In the genomic region with DNA sequence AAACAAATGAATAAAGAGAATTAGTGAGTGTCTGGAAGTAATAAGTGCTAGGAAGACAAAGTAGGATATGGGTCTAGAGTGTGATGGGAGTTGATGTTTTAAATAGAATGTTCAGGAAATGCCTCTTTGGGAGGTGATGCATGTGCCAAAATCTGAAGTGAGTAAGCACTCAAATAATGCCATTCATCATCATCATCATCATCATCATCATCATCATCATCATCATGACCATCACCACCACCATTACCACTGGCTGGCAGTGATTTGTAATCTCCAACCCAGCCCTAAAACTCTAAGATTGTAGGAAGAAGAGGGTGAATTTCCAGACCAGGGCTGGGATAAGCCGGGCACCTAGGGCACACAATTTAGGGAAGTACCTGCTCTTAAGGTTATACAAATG, we compare ENCODE assay signal across 42 cellular contexts. TPM values are rescaled to one million over a fixed set of nuclear protein-coding genes. Genes with fewer than 3 reads are reported as not detected.
"Had no signal": no experiment of that assay in that cellular context is flagged by ENCODE, and none has a peak within 500 bp of the region (broad histone marks: within the 10 kb centered on the region; RNA-seq: fewer than 3 reads in every experiment).

No MANE protein-coding gene starts in this region.

- H3K4me1 ChIP-seq: adrenal gland, ascending aorta, body of pancreas, breast epithelium had no signal

- H3K4me3 ChIP-seq: adrenal gland, ascending aorta, body of pancreas, breast epithelium, cardiac muscle cell had no signal

- FAIRE-seq: bronchial epithelial cell had no signal

- H3K27ac Mint-ChIP-seq: activated naive CD4-positive, alpha-beta T cell treated with anti-CD3 and anti-CD28 coated beads for 36 hours; activated naive CD4-positive, alpha-beta T cell treated with anti-CD3 and anti-CD28 coated beads, Interleukin-2, amount 10 ng/mL, durations not matched to agents 7 days and 5 days; activated naive CD4-positive, alpha-beta T cell treated with anti-CD3 and anti-CD28 coated beads, Interleukin-2, amount 50 U/mL, for 24 hours; activated naive CD4-positive, alpha-beta T cell treated with anti-CD3 and anti-CD28 coated beads, Interleukin-2, amount 50 U/mL, for 72 hours; activated naive CD8-positive, alpha-beta T cell; activated naive CD8-positive, alpha-beta T cell treated with anti-CD3 and anti-CD28 coated beads for 36 hours; activated naive CD8-positive, alpha-beta T cell treated with anti-CD3 and anti-CD28 coated beads, Interleukin-2, amount 10 ng/mL, durations not matched to agents 7 days and 5 days; activated naive CD8-positive, alpha-beta T cell treated with anti-CD3 and anti-CD28 coated beads, Interleukin-2, amount 50 U/mL, for 24 hours; activated T-cell treated with anti-CD3 and anti-CD28 coated beads, Interleukin-2, amount 50 U/mL, for 24 hours; activated T-cell treated with anti-CD3 and anti-CD28 coated beads, Interleukin-2, amount 50 U/mL, for 72 hours; activated T-helper 1 cell treated with anti-CD3 and anti-CD28 coated beads, Interleukin-12 subunit alpha, Interleukin-12 subunit beta, Interleukin-2, Interleukin-4 antibody, amounts not matched to agents 30 ng/mL and 10 ng/mL and 1 ng/mL, durations not matched to agents 14 hours and 24 hours and 36 hours; activated T-helper 17 cell treated with anti-CD3 and anti-CD28 coated beads, Interleukin-2, amount 50 U/mL, for 72 hours; activated T-helper 2 cell treated with anti-CD3 and anti-CD28 coated beads, Interferon-gamma antibody, Interleukin-2, Interleukin-4, amounts not matched to agents 10 μg/mL and 5 μg/mL and 100 μg/mL, durations not matched to agents 14 hours and 24 hours and 36 hours; brain had no signal

- H3K9me3 Mint-ChIP-seq: activated naive CD4-positive, alpha-beta T cell treated with anti-CD3 and anti-CD28 coated beads for 36 hours; activated naive CD4-positive, alpha-beta T cell treated with anti-CD3 and anti-CD28 coated beads, Interleukin-2, amount 10 ng/mL, durations not matched to agents 7 days and 5 days; activated naive CD4-positive, alpha-beta T cell treated with anti-CD3 and anti-CD28 coated beads, Interleukin-2, amount 50 U/mL, for 24 hours; activated naive CD4-positive, alpha-beta T cell treated with anti-CD3 and anti-CD28 coated beads, Interleukin-2, amount 50 U/mL, for 72 hours; activated naive CD8-positive, alpha-beta T cell treated with anti-CD3 and anti-CD28 coated beads for 36 hours; activated naive CD8-positive, alpha-beta T cell treated with anti-CD3 and anti-CD28 coated beads, Interleukin-2, amount 10 ng/mL, durations not matched to agents 7 days and 5 days; activated naive CD8-positive, alpha-beta T cell treated with anti-CD3 and anti-CD28 coated beads, Interleukin-2, amount 50 U/mL, for 24 hours; activated T-cell treated with anti-CD3 and anti-CD28 coated beads, Interleukin-2, amount 50 U/mL, for 24 hours; activated T-cell treated with anti-CD3 and anti-CD28 coated beads, Interleukin-2, amount 50 U/mL, for 4 hours; activated T-cell treated with anti-CD3 and anti-CD28 coated beads, Interleukin-2, amount 50 U/mL, for 72 hours; activated T-helper 1 cell treated with anti-CD3 and anti-CD28 coated beads, Interleukin-12 subunit alpha, Interleukin-12 subunit beta, Interleukin-2, Interleukin-4 antibody, amounts not matched to agents 30 ng/mL and 10 ng/mL and 1 ng/mL, durations not matched to agents 14 hours and 24 hours and 36 hours; activated T-helper 17 cell treated with anti-CD3 and anti-CD28 coated beads, Interleukin-2, amount 50 U/mL, for 72 hours; activated T-helper 2 cell treated with anti-CD3 and anti-CD28 coated beads, Interferon-gamma antibody, Interleukin-2, Interleukin-4, amounts not matched to agents 10 μg/mL and 5 μg/mL and 100 μg/mL, durations not matched to agents 14 hours and 24 hours and 36 hours; central memory CD8-positive, alpha-beta T cell had no signal

- H3K4me3 Mint-ChIP-seq: activated naive CD4-positive, alpha-beta T cell treated with anti-CD3 and anti-CD28 coated beads for 36 hours; activated naive CD4-positive, alpha-beta T cell treated with anti-CD3 and anti-CD28 coated beads, Interleukin-2, amount 10 ng/mL, durations not matched to agents 7 days and 5 days; activated naive CD4-positive, alpha-beta T cell treated with anti-CD3 and anti-CD28 coated beads, Interleukin-2, amount 50 U/mL, for 24 hours; activated naive CD8-positive, alpha-beta T cell; activated naive CD8-positive, alpha-beta T cell treated with anti-CD3 and anti-CD28 coated beads for 36 hours; activated naive CD8-positive, alpha-beta T cell treated with anti-CD3 and anti-CD28 coated beads, Interleukin-2, amount 10 ng/mL, durations not matched to agents 7 days and 5 days; activated naive CD8-positive, alpha-beta T cell treated with anti-CD3 and anti-CD28 coated beads, Interleukin-2, amount 50 U/mL, for 24 hours; activated T-cell treated with anti-CD3 and anti-CD28 coated beads, Interleukin-2, amount 50 U/mL, for 24 hours; activated T-cell treated with anti-CD3 and anti-CD28 coated beads, Interleukin-2, amount 50 U/mL, for 4 hours; activated T-cell treated with anti-CD3 and anti-CD28 coated beads, Interleukin-2, amount 50 U/mL, for 72 hours; activated T-helper 1 cell treated with anti-CD3 and anti-CD28 coated beads, Interleukin-12 subunit alpha, Interleukin-12 subunit beta, Interleukin-2, Interleukin-4 antibody, amounts not matched to agents 30 ng/mL and 10 ng/mL and 1 ng/mL, durations not matched to agents 14 hours and 24 hours and 36 hours; activated T-helper 17 cell treated with anti-CD3 and anti-CD28 coated beads, Interleukin-2, amount 50 U/mL, for 72 hours; brain; central memory CD8-positive, alpha-beta T cell had no signal

- DNase-seq: activated effector memory CD4-positive, alpha-beta T cell treated with anti-CD3 and anti-CD28 coated beads, Interleukin-2, amount 50 U/mL, for 16 hours; activated effector memory CD4-positive, alpha-beta T cell treated with Interleukin-2 at 50 U/mL for 16 hours; activated gamma-delta T cell; activated gamma-delta T cell treated with Interleukin-2 at 50 U/mL for 16 hours; activated naive CD4-positive, alpha-beta T cell; activated naive CD4-positive, alpha-beta T cell treated with anti-CD3 and anti-CD28 coated beads for 36 hours; activated naive CD4-positive, alpha-beta T cell treated with anti-CD3 and anti-CD28 coated beads, Interleukin-2, amount 10 ng/mL, durations not matched to agents 7 days and 5 days; activated naive CD4-positive, alpha-beta T cell treated with anti-CD3 and anti-CD28 coated beads, Interleukin-2, amount 50 U/mL, for 16 hours; activated naive CD4-positive, alpha-beta T cell treated with Interleukin-2 at 50 U/mL for 16 hours; activated naive CD8-positive, alpha-beta T cell treated with anti-CD3 and anti-CD28 coated beads for 36 hours; activated naive CD8-positive, alpha-beta T cell treated with anti-CD3 and anti-CD28 coated beads, Interleukin-2, amount 10 ng/mL, durations not matched to agents 7 days and 5 days; activated naive CD8-positive, alpha-beta T cell treated with anti-CD3 and anti-CD28 coated beads, Interleukin-2, amount 50 U/mL, for 24 hours; activated T-cell treated with anti-CD3 and anti-CD28 coated beads, Interleukin-2, amount 50 U/mL, for 1 hour; activated T-cell treated with anti-CD3 and anti-CD28 coated beads, Interleukin-2, amount 50 U/mL, for 24 hours; activated T-cell treated with anti-CD3 and anti-CD28 coated beads, Interleukin-2, amount 50 U/mL, for 4 hours; activated T-cell treated with anti-CD3 and anti-CD28 coated beads, Interleukin-2, amount 50 U/mL, for 48 hours; activated T-cell treated with anti-CD3 and anti-CD28 coated beads, Interleukin-2, amount 50 U/mL, for 72 hours; adrenal gland; amniotic stem cell; amygdala; anterior cingulate cortex; aorta; body of pancreas; brain microvascular endothelial cell; caudate nucleus; central memory CD4-positive, alpha-beta T cell; cerebellar nuclear complex had no signal

- H3K27ac ChIP-seq: adrenal gland, ascending aorta, body of pancreas, brain microvascular endothelial cell, breast epithelium, cardiac muscle cell had no signal

- H3K36me3 ChIP-seq: adrenal gland, ascending aorta, brain microvascular endothelial cell, breast epithelium, cardiac muscle cell had no signal

- H3K36me3 Mint-ChIP-seq: activated naive CD4-positive, alpha-beta T cell treated with anti-CD3 and anti-CD28 coated beads, Interleukin-2, amount 10 ng/mL, durations not matched to agents 7 days and 5 days; activated naive CD4-positive, alpha-beta T cell treated with anti-CD3 and anti-CD28 coated beads, Interleukin-2, amount 50 U/mL, for 24 hours; activated naive CD8-positive, alpha-beta T cell; activated naive CD8-positive, alpha-beta T cell treated with anti-CD3 and anti-CD28 coated beads for 36 hours; activated naive CD8-positive, alpha-beta T cell treated with anti-CD3 and anti-CD28 coated beads, Interleukin-2, amount 10 ng/mL, durations not matched to agents 7 days and 5 days; brain had no signal

- H3K4me1 Mint-ChIP-seq: activated naive CD4-positive, alpha-beta T cell treated with anti-CD3 and anti-CD28 coated beads, Interleukin-2, amount 10 ng/mL, durations not matched to agents 7 days and 5 days; activated naive CD4-positive, alpha-beta T cell treated with anti-CD3 and anti-CD28 coated beads, Interleukin-2, amount 50 U/mL, for 24 hours; activated naive CD8-positive, alpha-beta T cell treated with anti-CD3 and anti-CD28 coated beads for 36 hours; activated naive CD8-positive, alpha-beta T cell treated with anti-CD3 and anti-CD28 coated beads, Interleukin-2, amount 50 U/mL, for 24 hours; activated T-helper 17 cell treated with anti-CD3 and anti-CD28 coated beads, Interleukin-2, amount 50 U/mL, for 72 hours; central memory CD8-positive, alpha-beta T cell had no signal

- H3K9me3 ChIP-seq: adrenal gland, ascending aorta, body of pancreas, breast epithelium had no signal

- ATAC-seq: activated naive CD4-positive, alpha-beta T cell treated with anti-CD3 and anti-CD28 coated beads, Interleukin-2, amount 50 U/mL, for 72 hours; activated naive CD8-positive, alpha-beta T cell treated with anti-CD3 and anti-CD28 coated beads, Interleukin-2, amount 50 U/mL, for 24 hours; activated T-cell treated with anti-CD3 and anti-CD28 coated beads, Interleukin-2, amount 50 U/mL, for 4 hours; activated T-cell treated with anti-CD3 and anti-CD28 coated beads, Interleukin-2, amount 50 U/mL, for 72 hours; activated T-helper 17 cell treated with anti-CD3 and anti-CD28 coated beads, Interleukin-2, amount 50 U/mL, for 72 hours; body of pancreas had no signal

RNA-seq across cellular contexts. Expression of a gene that starts 9.7 kb away (rescaled TPM):
- total RNA-seq: activated naive CD4-positive, alpha-beta T cell treated with anti-CD3 and anti-CD28 coated beads for 36 hours; activated naive CD4-positive, alpha-beta T cell treated with anti-CD3 and anti-CD28 coated beads, Interleukin-2, amount 50 U/mL, for 72 hours; activated naive CD8-positive, alpha-beta T cell treated with anti-CD3 and anti-CD28 coated beads for 36 hours; activated naive CD8-positive, alpha-beta T cell treated with anti-CD3 and anti-CD28 coated beads, Interleukin-2, amount 10 ng/mL, durations not matched to agents 7 days and 5 days; activated T-cell treated with anti-CD3 and anti-CD28 coated beads, Interleukin-2, amount 50 U/mL, for 4 hours; activated T-cell treated with anti-CD3 and anti-CD28 coated beads, Interleukin-2, amount 50 U/mL, for 72 hours; activated T-helper 1 cell treated with anti-CD3 and anti-CD28 coated beads, Interleukin-12 subunit alpha, Interleukin-12 subunit beta, Interleukin-2, Interleukin-4 antibody, amounts not matched to agents 30 ng/mL and 10 ng/mL and 1 ng/mL, durations not matched to agents 14 hours and 24 hours and 36 hours; activated T-helper 17 cell treated with anti-CD3 and anti-CD28 coated beads, Interleukin-2, amount 50 U/mL, for 72 hours; activated T-helper 2 cell treated with anti-CD3 and anti-CD28 coated beads, Interferon-gamma antibody, Interleukin-2, Interleukin-4, amounts not matched to agents 10 μg/mL and 5 μg/mL and 100 μg/mL, durations not matched to agents 14 hours and 24 hours and 36 hours; aorta; ascending aorta; body of pancreas; breast epithelium; bronchial epithelial cell; cardiac septum; chondrocyte had no signal
- polyA plus RNA-seq: adipose tissue, aorta, cardiac muscle cell had no signal
